Comparison of ENCODE assay signal across 17 cellular contexts in genomic region chr20:49361872-49362663, GRCh38.
"Had no signal": no experiment of that assay in that cellular context is flagged by ENCODE, and none has a peak within 500 bp of the region (broad histone marks: within the 10 kb centered on the region; RNA-seq: fewer than 3 reads in every experiment).

No MANE protein-coding gene starts in this region.

- H3K9me3 ChIP-seq: adrenal gland, colonic mucosa, left lung, pancreas had no signal

- H3K4me3 ChIP-seq: adrenal gland, colonic mucosa, left lung, pancreas had no signal

- DNase-seq: activated CD4-positive, alpha-beta T cell treated with anti-CD3 and anti-CD28 coated beads for 36 hours; activated CD4-positive, alpha-beta T cell treated with anti-CD3 and anti-CD28 coated beads, Interleukin-2, amount 50 U/mL, for 48 hours; activated gamma-delta T cell treated with Interleukin-2 at 50 U/mL for 16 hours; activated T-cell treated with anti-CD3 and anti-CD28 coated beads for 4 hours; adrenal gland; colonic mucosa; foreskin melanocyte; left lung; mammary epithelial cell; naive B cell; pancreas; retina; stimulated activated naive B cell treated with anti-CD40 and anti-IgM and Interleukin-4, amounts not matched to agents 10 μg/mL and 1 μg/mL and 100 μg/mL, for 72 hours; SW 1271 had no signal

- H3K36me3 ChIP-seq: adrenal gland, colonic mucosa, left lung, pancreas had no signal

- H3K27me3 ChIP-seq: adrenal gland, colonic mucosa, pancreas had no signal

- H3K4me1 ChIP-seq: adrenal gland, colonic mucosa, left lung, pancreas had no signal

- H3K27ac Mint-ChIP-seq: activated CD4-positive, alpha-beta T cell treated with anti-CD3 and anti-CD28 coated beads for 36 hours; activated naive CD4-positive, alpha-beta T cell treated with anti-CD3 and anti-CD28 coated beads, Interleukin-2, amount 50 U/mL, for 72 hours; activated T-helper 1 cell treated with anti-CD3 and anti-CD28 coated beads, Interleukin-12 subunit alpha, Interleukin-12 subunit beta, Interleukin-2, Interleukin-4 antibody, amounts not matched to agents 30 ng/mL and 10 ng/mL and 1 ng/mL, durations not matched to agents 14 hours and 24 hours and 36 hours; naive B cell; stimulated activated naive B cell treated with anti-CD40 and anti-IgM and Interleukin-4, amounts not matched to agents 10 μg/mL and 1 μg/mL and 100 μg/mL, for 72 hours; WTC11 had no signal

- ATAC-seq: activated CD4-positive, alpha-beta T cell treated with anti-CD3 and anti-CD28 coated beads for 36 hours; activated naive CD4-positive, alpha-beta T cell treated with anti-CD3 and anti-CD28 coated beads, Interleukin-2, amount 50 U/mL, for 72 hours; left lung; pancreas; stimulated activated naive B cell treated with anti-CD40 and anti-IgM and Interleukin-4, amounts not matched to agents 10 μg/mL and 1 μg/mL and 100 μg/mL, for 72 hours; WTC11 had no signal

- H3K4me3 Mint-ChIP-seq: activated CD4-positive, alpha-beta T cell treated with anti-CD3 and anti-CD28 coated beads for 36 hours; activated T-helper 1 cell treated with anti-CD3 and anti-CD28 coated beads, Interleukin-12 subunit alpha, Interleukin-12 subunit beta, Interleukin-2, Interleukin-4 antibody, amounts not matched to agents 30 ng/mL and 10 ng/mL and 1 ng/mL, durations not matched to agents 14 hours and 24 hours and 36 hours; naive B cell; stimulated activated naive B cell treated with anti-CD40 and anti-IgM and Interleukin-4, amounts not matched to agents 10 μg/mL and 1 μg/mL and 100 μg/mL, for 72 hours; WTC11 had no signal

- H3K9me3 Mint-ChIP-seq: activated naive CD4-positive, alpha-beta T cell treated with anti-CD3 and anti-CD28 coated beads, Interleukin-2, amount 50 U/mL, for 72 hours; activated T-helper 1 cell treated with anti-CD3 and anti-CD28 coated beads, Interleukin-12 subunit alpha, Interleukin-12 subunit beta, Interleukin-2, Interleukin-4 antibody, amounts not matched to agents 30 ng/mL and 10 ng/mL and 1 ng/mL, durations not matched to agents 14 hours and 24 hours and 36 hours; naive B cell; stimulated activated naive B cell treated with anti-CD40 and anti-IgM and Interleukin-4, amounts not matched to agents 10 μg/mL and 1 μg/mL and 100 μg/mL, for 72 hours; WTC11 had no signal

- H3K36me3 Mint-ChIP-seq: activated naive CD4-positive, alpha-beta T cell treated with anti-CD3 and anti-CD28 coated beads, Interleukin-2, amount 50 U/mL, for 72 hours; naive B cell; stimulated activated naive B cell treated with anti-CD40 and anti-IgM and Interleukin-4, amounts not matched to agents 10 μg/mL and 1 μg/mL and 100 μg/mL, for 72 hours; WTC11 had no signal

- H3K4me1 Mint-ChIP-seq: activated CD4-positive, alpha-beta T cell treated with anti-CD3 and anti-CD28 coated beads for 36 hours; naive B cell; stimulated activated naive B cell treated with anti-CD40 and anti-IgM and Interleukin-4, amounts not matched to agents 10 μg/mL and 1 μg/mL and 100 μg/mL, for 72 hours; WTC11 had no signal

- H3K27ac ChIP-seq: adrenal gland, colonic mucosa, left lung, pancreas had no signal
